In the genomic region with DNA sequence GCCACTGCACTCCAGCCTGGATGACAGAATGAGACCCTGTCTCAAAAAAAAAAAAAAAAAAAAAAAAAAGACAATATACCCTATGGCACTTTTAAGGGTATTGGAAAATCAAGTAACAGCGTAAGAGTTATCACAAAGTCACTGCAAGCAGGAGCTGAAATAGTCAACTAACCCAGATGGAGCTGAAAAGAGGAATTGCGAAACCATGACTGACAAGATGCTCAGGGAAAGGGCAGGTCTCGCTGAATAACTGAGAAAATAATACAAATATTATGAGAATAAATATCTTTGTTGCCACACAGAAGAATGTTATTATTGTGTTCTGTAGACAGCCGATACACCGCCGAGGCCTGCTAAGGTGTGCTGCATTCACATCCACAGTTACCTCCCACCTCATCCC, we compare ENCODE assay signal across 18 cellular contexts. TPM values are rescaled to one million over a fixed set of nuclear protein-coding genes. Genes with fewer than 3 reads are reported as not detected.
"Had no signal": no experiment of that assay in that cellular context is flagged by ENCODE, and none has a peak within 500 bp of the region (broad histone marks: within the 10 kb centered on the region; RNA-seq: fewer than 3 reads in every experiment).

No MANE protein-coding gene starts in this region.

- H3K36me3 ChIP-seq: breast epithelium, right atrium auricular region had no signal

- H3K4me1 Mint-ChIP-seq: stimulated activated effector memory CD8-positive, alpha-beta T cell treated with anti-CD3 and anti-CD28 coated beads, Interleukin-12 subunit alpha, Interleukin-12 subunit beta, amount 100 ng/mL, for 72 hours had no signal

- DNase-seq: activated CD4-positive, alpha-beta T cell treated with anti-CD3 and anti-CD28 coated beads, Interleukin-2, amount 50 U/mL, for 4 hours; activated CD4-positive, CD25-positive, alpha-beta regulatory T cell treated with anti-CD3 and anti-CD28 coated beads, Interleukin-2, amount 50 U/mL, for 72 hours; activated effector memory CD4-positive, alpha-beta T cell treated with anti-CD3 and anti-CD28 coated beads, Interleukin-2, amount 50 U/mL, for 16 hours; activated T-cell treated with anti-CD3 and anti-CD28 coated beads, Interleukin-2, amount 50 U/mL, for 24 hours; anterior cingulate cortex; mammary epithelial cell; mucosa of descending colon; natural killer cell; nucleus accumbens; tibial artery had no signal

- H3K9me3 ChIP-seq: vagina had no signal

- H3K27me3 ChIP-seq: breast epithelium, right atrium auricular region, tibial artery, vagina had no signal

- ATAC-seq: mucosa of descending colon; natural killer cell; stimulated activated effector memory CD8-positive, alpha-beta T cell treated with anti-CD3 and anti-CD28 coated beads, Interleukin-12 subunit alpha, Interleukin-12 subunit beta, amount 100 ng/mL, for 72 hours had no signal

- H3K4me3 ChIP-seq: breast epithelium, mucosa of descending colon, right atrium auricular region, tibial artery, vagina had no signal

- H3K27ac Mint-ChIP-seq: activated naive CD8-positive, alpha-beta T cell; activated T-cell treated with anti-CD3 and anti-CD28 coated beads, Interleukin-2, amount 50 U/mL, for 24 hours; natural killer cell; stimulated activated effector memory CD8-positive, alpha-beta T cell treated with anti-CD3 and anti-CD28 coated beads, Interleukin-12 subunit alpha, Interleukin-12 subunit beta, amount 100 ng/mL, for 72 hours had no signal

- H3K27ac ChIP-seq: breast epithelium, right atrium auricular region, tibial artery, vagina had no signal

- H3K4me3 Mint-ChIP-seq: activated naive CD8-positive, alpha-beta T cell; activated T-cell treated with anti-CD3 and anti-CD28 coated beads, Interleukin-2, amount 50 U/mL, for 24 hours; natural killer cell; stimulated activated effector memory CD8-positive, alpha-beta T cell treated with anti-CD3 and anti-CD28 coated beads, Interleukin-12 subunit alpha, Interleukin-12 subunit beta, amount 100 ng/mL, for 72 hours had no signal

- H3K9me3 Mint-ChIP-seq: activated T-cell treated with anti-CD3 and anti-CD28 coated beads, Interleukin-2, amount 50 U/mL, for 24 hours; natural killer cell; stimulated activated effector memory CD8-positive, alpha-beta T cell treated with anti-CD3 and anti-CD28 coated beads, Interleukin-12 subunit alpha, Interleukin-12 subunit beta, amount 100 ng/mL, for 72 hours had no signal

- H3K4me1 ChIP-seq: breast epithelium, right atrium auricular region, tibial artery, vagina had no signal

- H3K36me3 Mint-ChIP-seq: natural killer cell had no signal

- H3K27me3 Mint-ChIP-seq: activated naive CD8-positive, alpha-beta T cell; activated T-cell treated with anti-CD3 and anti-CD28 coated beads, Interleukin-2, amount 50 U/mL, for 24 hours had no signal

RNA-seq across cellular contexts. Expression of a gene that starts 57.8 kb away (rescaled TPM):
- total RNA-seq: endothelial cell of umbilical vein; mucosa of descending colon; natural killer cell; posterior vena cava; right atrium auricular region; T-helper 2 cell treated with Interferon-gamma antibody and Interleukin-4, amounts not matched to agents 100 ng/mL and 5 ng/mL, for 36 hours; vagina had no signal
